8 cellular contexts compared by ENCODE assay signal in genomic region chr4:77600521-77601451, GRCh38. TPM values are rescaled to one million over a fixed set of nuclear protein-coding genes. Genes with fewer than 3 reads are reported as not detected.
DNase-seq lines count a peak whose midpoint lies in the region; ATAC-seq and TF ChIP-seq lines count a peak whose summit lies in the region.

No MANE protein-coding gene starts in this region.

- peaks cover 8 to 19% (median 10%) of the 10 kb centered on the region in 3 donors for H3K27me3 Mint-ChIP-seq in naive B cell

- H3K27me3 ChIP-seq in Panc1 (ENCODE audit: control insufficient read depth, insufficient read depth, low read length) = no peaks in the 10 kb centered on the region
- no peaks in the 10 kb centered on the region for H3K27me3 ChIP-seq in colonic mucosa

- no peaks in the 10 kb centered on the region for H3K36me3 Mint-ChIP-seq in naive B cell

- ATAC-seq in HG02973 (IDR thresholded peaks at IDR 0.05; ENCODE audit: unreplicated experiment) (peak; percentile 51), Panc1 (0 out of 2 replicates have a peak, but pooled peaks have one; percentile 60), naive B cell (ENCODE audit: low read depth in 2 of 2) (no peak), HG03457 (IDR thresholded peaks at IDR 0.05; ENCODE audit: unreplicated experiment) (no peak)

- no TSS peak for BruUV-seq in Panc1 (replicated peaks; lab: Mats Ljungman, UMichigan)

- H3K4me1 Mint-ChIP-seq in naive B cell = peaks cover 0 to 4% (median 0%) of the 10 kb centered on the region in 3 donors

- no peaks in the 10 kb centered on the region for H3K36me3 ChIP-seq in Panc1 (ENCODE audit: control insufficient read depth, insufficient read depth, low read length)
- no peaks in the 10 kb centered on the region for H3K36me3 ChIP-seq in colonic mucosa

- no peaks in the 10 kb centered on the region for H3K4me1 ChIP-seq in Panc1 (ENCODE audit: control insufficient read depth, insufficient read depth, low read length)
- H3K4me1 ChIP-seq in colonic mucosa = no peaks in the 10 kb centered on the region

- H3K9me3 ChIP-seq in Panc1 (ENCODE audit: control insufficient read depth, insufficient read depth, low read depth, low read length) = no peaks in the 10 kb centered on the region
- no peaks in the 10 kb centered on the region for H3K9me3 ChIP-seq in colonic mucosa

- peak; percentile 26 to 34 for DNase-seq in stimulated activated CD4-positive, alpha-beta T cell treated with anti-CD3 and anti-CD28 coated beads, Interleukin-2, amount 100 ng/mL, for 24 hours
- DNase-seq in stimulated activated CD4-positive, alpha-beta T cell treated with anti-CD3 and anti-CD28 coated beads, Interleukin-1b, Interleukin-23, amount 100 ng/mL, for 48 hours = no peak
- DNase-seq in Panc1 (ENCODE audit: low read depth, low spot score) = no peak
- DNase-seq in colonic mucosa = peak; percentile 31
- peak; percentile 3 for DNase-seq in naive B cell
- DNase-seq in activated T-cell treated with anti-CD3 and anti-CD28 coated beads, Interleukin-2, amount 50 U/mL, for 1 hour = no peak

- H3K4me3 ChIP-seq in Panc1 (ENCODE audit: low read depth in 2 of 2, low read length in 2 of 2) (no peak overlapping the region), colonic mucosa (no peak overlapping the region)

- in situ Hi-C loops in Panc1 (cut with HindIII; ENCODE audit: low pct_unique_long_range_greater_than_20kb, low sequenced_read_pairs) = no loop called here

- H3K27ac ChIP-seq in Panc1 (ENCODE audit: low read length) (no peak overlapping the region), colonic mucosa (no peak overlapping the region)

- H3K27ac Mint-ChIP-seq in naive B cell = no peak overlapping the region

- H3K9ac ChIP-seq in colonic mucosa (ENCODE audit: low read depth in 2 of 2, low read length in 2 of 2) = no peak overlapping the region

- intact Hi-C loops in Panc1 (cut with micrococcal nuclease; ENCODE audit: unreplicated experiment) = loop anchor here (5.0 kb wide), 1 partner anchor 213 kb away; no protein-coding TSS in a partner anchor
- intact Hi-C loops in colonic mucosa (cut with DNase I) = loop anchor here (5.0 to 10.0 kb wide), 3 partner anchors 133 to 356 kb away; no protein-coding TSS in a partner anchor

- POLR2A ChIA-PET in Panc1 (lab: Charles Lee) = no interaction called here

- TF ChIP-seq CTCF in Panc1 (IDR thresholded peaks at IDR 0.05) = peak; percentile 81
- peak; percentile 79 for TF ChIP-seq CTCF in colonic mucosa (IDR thresholded peaks at IDR 0.05)

- H3K4me3 Mint-ChIP-seq in naive B cell = no peak overlapping the region

- peaks cover 0 to 2% (median 0%) of the 10 kb centered on the region in 7 donors for H3K9me3 Mint-ChIP-seq in naive B cell

- CTCF ChIA-PET in Panc1 (lab: Charles Lee) = interaction anchor here (0.6 kb wide), 2 partner anchors 16 to 236 kb away, joined by 5 to 14 read pairs; no protein-coding TSS in a partner anchor

RNA-seq across cellular contexts. Expression of gene CXCL13, which starts 4.8 kb away (rescaled TPM):
- total RNA-seq in Panc1 (2021; ENCODE audit: unreplicated experiment) (not detected), colonic mucosa (1 to 10 TPM in 1 of 2 donors, under 1 TPM in 1; 0.35 to 1.1 TPM)
- polyA plus RNA-seq in Panc1 (2012; ENCODE audit: insufficient read length) = not detected
- not detected for polyA plus RNA-seq in naive B cell (ENCODE audit: low read depth in 6 of 6)

Comparison
In these comparisons a context has a peak if more than half of its experiments do, and no peak if none do; other contexts are left out.
1. DNase-seq: peak in stimulated activated CD4-positive, alpha-beta T cell treated with anti-CD3 and anti-CD28 coated beads, Interleukin-2, amount 100 ng/mL, for 24 hours (2 of 2), colonic mucosa (single experiment) and naive B cell (single experiment); none in stimulated activated CD4-positive, alpha-beta T cell treated with anti-CD3 and anti-CD28 coated beads, Interleukin-1b, Interleukin-23, amount 100 ng/mL, for 48 hours (single experiment), Panc1 (single experiment) and activated T-cell treated with anti-CD3 and anti-CD28 coated beads, Interleukin-2, amount 50 U/mL, for 1 hour (single experiment).
2. ATAC-seq: peak in HG02973 (single experiment) and Panc1 (single experiment); none in naive B cell (0 of 2) and HG03457 (single experiment).